ENCODE assay signal across 1 cellular context in genomic region chr3:161265916-161266571, GRCh38.
TF ChIP-seq lines count a peak whose summit lies in the region.

No MANE protein-coding gene starts in this region.

TF ChIP-seq in endothelial cell of umbilical vein, 7 proteins besides CTCF, POLR2A, EP300 and RAD21:
- no peak for TF ChIP-seq EZH2 (IDR thresholded peaks at IDR 0.05; ENCODE audit: borderline replicate concordance, low read depth, low read length, severe bottlenecking)
- no peak for TF ChIP-seq MAX (IDR thresholded peaks at IDR 0.05; ENCODE audit: insufficient read depth, insufficient read length)
- no peak for TF ChIP-seq MYC (IDR thresholded peaks at IDR 0.05; ENCODE audit: low read depth, low read length)
- TF ChIP-seq JUN (IDR thresholded peaks at IDR 0.05; ENCODE audit: borderline replicate concordance, insufficient read depth, insufficient read length, low read depth), result no peak
- no peak for TF ChIP-seq GATA2 (IDR thresholded peaks at IDR 0.05; ENCODE audit: insufficient read depth, insufficient read length, low read depth, low read length)
- peak; percentile 53 for TF ChIP-seq FOS (IDR thresholded peaks at IDR 0.05; ENCODE audit: borderline replicate concordance, insufficient read depth, low read length)
- peak; percentile 33 for TF ChIP-seq POLR2AphosphoS5 (IDR thresholded peaks at IDR 0.05; ENCODE audit: insufficient read depth, low read depth, low read length)
